In the genomic region with DNA sequence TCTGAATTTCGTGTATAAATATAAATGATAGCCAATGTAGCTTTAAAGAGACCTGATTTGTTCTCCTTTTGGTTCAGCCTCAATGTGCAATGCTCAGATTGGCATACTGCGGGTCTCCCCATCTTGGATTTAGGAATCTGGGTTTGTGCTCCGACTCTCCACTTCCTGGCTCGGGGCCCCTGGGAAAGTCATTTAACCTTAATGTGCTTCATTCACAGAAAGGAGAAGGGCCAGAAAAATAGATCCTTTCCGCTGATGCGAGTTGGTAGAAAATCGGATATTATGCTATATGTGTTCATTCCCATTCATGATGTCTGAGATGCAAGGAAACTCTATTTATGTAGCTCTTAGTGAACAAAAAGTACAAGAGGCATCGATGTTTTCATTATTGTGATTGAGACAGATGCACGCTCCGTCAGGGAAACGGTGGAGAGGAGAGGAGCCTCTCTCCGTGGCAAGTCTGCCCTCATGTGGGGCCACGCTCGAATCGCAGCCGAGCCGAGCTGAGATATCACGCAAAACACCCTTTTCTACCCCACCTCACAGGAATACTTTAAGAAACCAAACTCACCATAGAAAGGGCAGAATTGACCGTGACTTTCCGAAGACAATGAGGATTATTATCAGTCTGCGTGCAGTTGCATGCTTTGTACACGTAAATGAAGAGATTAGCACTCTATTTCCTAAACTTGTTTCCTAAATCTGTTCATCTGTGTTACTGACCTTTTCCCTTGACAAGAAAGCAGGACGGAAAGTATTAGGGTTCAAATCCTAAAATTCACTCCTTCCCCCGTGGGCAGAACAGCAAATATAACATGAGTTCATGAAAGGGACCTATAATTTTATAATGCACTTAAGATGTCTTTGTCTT, we compare ENCODE assay signal across 8 cellular contexts.
DNase-seq lines count a peak whose midpoint lies in the region; ATAC-seq and TF ChIP-seq lines count a peak whose summit lies in the region.

No MANE protein-coding gene starts in this region.

- H2AK9ac ChIP-seq in IMR-90 (replicated peaks; ENCODE audit: low read depth, low read length, poor library complexity): no peak overlapping the region

- no peak overlapping the region for H4K8ac ChIP-seq in IMR-90 (ENCODE audit: low read depth in 2 of 2, low read length in 2 of 2)

- no peak overlapping the region for H3K56ac ChIP-seq in IMR-90 (ENCODE audit: extremely low read depth, insufficient read depth, low read length)

- H2BK15ac ChIP-seq in IMR-90 (ENCODE audit: low read depth, low read length): no peak overlapping the region

- peaks cover 3% of the 10 kb centered on the region for H3K4me1 Mint-ChIP-seq in activated CD4-positive, alpha-beta T cell treated with anti-CD3 and anti-CD28 coated beads for 36 hours

- H3K4me2 ChIP-seq in GM23248 (ENCODE audit: unreplicated experiment) (peak overlapping the region; percentile 79), IMR-90 (ENCODE audit: low read depth, low read length) (peak overlapping the region; percentile 61; the same call in 1 of the 2 replicates)

- no peak overlapping the region for H2BK120ac ChIP-seq in IMR-90 (ENCODE audit: low read depth, low read length)

- H3K4me3 ChIP-seq in GM23248: peak overlapping the region; percentile 63
- no peak overlapping the region for H3K4me3 ChIP-seq in IMR-90 (ENCODE audit: insufficient read depth, low read depth, low read length)
- no peak overlapping the region for H3K4me3 ChIP-seq in epithelial cell of esophagus (ENCODE audit: low read length)

- no peak overlapping the region for H3K9ac ChIP-seq in GM23248
- no peak overlapping the region for H3K9ac ChIP-seq in IMR-90 (ENCODE audit: low read depth, low read length)

- no peaks in the 10 kb centered on the region for H3K79me2 ChIP-seq in GM23248 (ENCODE audit: insufficient read depth)

- H3K9me3 ChIP-seq in GM23248 (ENCODE audit: low read depth) (no peaks in the 10 kb centered on the region), IMR-90 (ENCODE audit: control insufficient read depth, insufficient read depth, low read length) (no peaks in the 10 kb centered on the region)

- no peaks in the 10 kb centered on the region for H3K9me3 Mint-ChIP-seq in activated CD4-positive, alpha-beta T cell treated with anti-CD3 and anti-CD28 coated beads for 36 hours (ENCODE audit: low read depth)

- peak; percentile 52 for TF ChIP-seq CTCF in IMR-90 (conservative IDR thresholded peaks at IDR 0.05; ENCODE audit: low read depth, low read length)
- peak; percentile 76 for TF ChIP-seq CTCF in epithelial cell of esophagus (IDR thresholded peaks at IDR 0.05; ENCODE audit: insufficient read depth, low read depth, low read length, missing control alignments)

- H3K4me3 Mint-ChIP-seq in activated CD4-positive, alpha-beta T cell treated with anti-CD3 and anti-CD28 coated beads for 36 hours: no peak overlapping the region

- H3K79me1 ChIP-seq in IMR-90 (ENCODE audit: low read depth in 1 of 2, low read length in 2 of 2): no peaks in the 10 kb centered on the region

- H3K36me3 Mint-ChIP-seq in activated CD4-positive, alpha-beta T cell treated with anti-CD3 and anti-CD28 coated beads for 36 hours (ENCODE audit: low read depth): no peaks in the 10 kb centered on the region

- H3K4ac ChIP-seq in IMR-90 (ENCODE audit: low read depth, low read length): no peak overlapping the region

- H3K9me2 ChIP-seq in GM23248 (ENCODE audit: insufficient read depth): no peaks in the 10 kb centered on the region

- H3K23ac ChIP-seq in IMR-90 (ENCODE audit: low read depth, low read length): no peak overlapping the region

- H3K9me1 ChIP-seq in IMR-90 (ENCODE audit: insufficient read depth, low read length): no peaks in the 10 kb centered on the region

- H3K18ac ChIP-seq in IMR-90 (ENCODE audit: low read depth, low read length): no peak overlapping the region

- in situ Hi-C loops in GM23248 (cut with MboI): no loop called here
- in situ Hi-C loops in IMR-90 (cut with MboI; ENCODE audit: low sequenced_read_pairs): no loop called here

- 10 to 12% methylated on average over 24 of the region's 24 CpGs for WGBS in GM23248 (ENCODE audit: low coverage in 1 of 2, low lambda C conversion rate in 2 of 2, missing lambda C conversion rate in 2 of 2), 2 experiments
- 0% methylated on average over 2 of the region's 24 CpGs; no CpG with 5 or more reads in 1 of the 2 experiments for WGBS in IMR-90 (ENCODE audit: extremely low coverage in 2 of 2, insufficient read length in 1 of 2), 2 experiments

- H4K20me1 ChIP-seq in GM23248 (ENCODE audit: insufficient read depth): no peaks in the 10 kb centered on the region
- no peaks in the 10 kb centered on the region for H4K20me1 ChIP-seq in IMR-90 (ENCODE audit: insufficient read depth, low read length)

- no peak overlapping the region for H4K5ac ChIP-seq in IMR-90 (ENCODE audit: low read depth, low read length)

- H3K14ac ChIP-seq in IMR-90 (replicated peaks; ENCODE audit: low read depth, low read length): no peak overlapping the region

- H3F3A ChIP-seq in GM23248 (ENCODE audit: insufficient read depth): no peaks in the 10 kb centered on the region

- H2AK5ac ChIP-seq in IMR-90 (ENCODE audit: low read depth, low read length): no peak overlapping the region

- dilution Hi-C loops in IMR-90 (cut with HindIII; ENCODE audit: low sequenced_read_pairs, unreplicated experiment): no loop called here

- no TSS peak for BruUV-seq in IMR-90 (replicated peaks; lab: Mats Ljungman, UMichigan)

- peak; percentile 67 for DNase-seq in activated CD4-positive, alpha-beta T cell treated with anti-CD3 and anti-CD28 coated beads for 36 hours
- no peak for DNase-seq in activated CD4-positive, alpha-beta T cell treated with anti-CD3 and anti-CD28 coated beads for 1 hour
- DNase-seq in GM23248 (peak; percentile 75), IMR-90 (peak; percentile 15), T1000 (lab: John Stamatoyannopoulos, UW) (peak; percentile 12), epithelial cell of esophagus (ENCODE audit: low read depth) (peak; percentile 50), middle frontal gyrus (ENCODE audit: extremely low spot score, low spot score) (peak; percentile 53), NCI-H226 (no peak)

- no peak for TF ChIP-seq POLR2A in IMR-90 (IDR thresholded peaks at IDR 0.05; ENCODE audit: low read depth, low read length)

- H3K4me1 ChIP-seq in GM23248 (ENCODE audit: insufficient read depth) (no peaks in the 10 kb centered on the region), IMR-90 (ENCODE audit: control insufficient read depth, insufficient read depth, low read length) (no peaks in the 10 kb centered on the region)

- no peak overlapping the region for H3K27ac Mint-ChIP-seq in activated CD4-positive, alpha-beta T cell treated with anti-CD3 and anti-CD28 coated beads for 36 hours

- H4K91ac ChIP-seq in IMR-90 (ENCODE audit: insufficient read depth, low read depth, low read length): no peak overlapping the region

- H3K27me3 Mint-ChIP-seq in activated CD4-positive, alpha-beta T cell treated with anti-CD3 and anti-CD28 coated beads for 36 hours: peaks cover 25% of the 10 kb centered on the region

- POLR2A ChIA-PET in activated CD4-positive, alpha-beta T cell treated with anti-CD3 and anti-CD28 coated beads for 36 hours (lab: Charles Lee): no interaction called here
- POLR2A ChIA-PET in IMR-90 (lab: Charles Lee; ENCODE audit: unreplicated experiment): no interaction called here

- no peaks in the 10 kb centered on the region for H3K36me3 ChIP-seq in GM23248 (ENCODE audit: low read depth)
- no peaks in the 10 kb centered on the region for H3K36me3 ChIP-seq in IMR-90 (ENCODE audit: control insufficient read depth, insufficient read depth, low read length)

- H3K27me3 ChIP-seq in GM23248 (replicated peaks; ENCODE audit: insufficient read depth) (peaks cover 22% of the 10 kb centered on the region), IMR-90 (ENCODE audit: control insufficient read depth, insufficient read depth, low read length) (no peaks in the 10 kb centered on the region)

- H3K27ac ChIP-seq in GM23248: no peak overlapping the region
- no peak overlapping the region for H3K27ac ChIP-seq in IMR-90 (ENCODE audit: insufficient read depth, low read length)

- peak; percentile 55 for ATAC-seq in activated CD4-positive, alpha-beta T cell treated with anti-CD3 and anti-CD28 coated beads for 36 hours
- ATAC-seq in IMR-90 (ENCODE audit: low read depth): peak; percentile 89

- intact Hi-C loops in activated CD4-positive, alpha-beta T cell treated with anti-CD3 and anti-CD28 coated beads for 36 hours (cut with DNase I, micrococcal nuclease): loop anchor here in 1 of 2 experiments (1.0 to 10.0 kb wide), 3 partner anchors 64 to 442 kb away; no protein-coding TSS in a partner anchor
- intact Hi-C loops in IMR-90 (cut with micrococcal nuclease): loop anchor here (5.0 kb wide), 1 partner anchor 329 kb away; no protein-coding TSS in a partner anchor

- no peak overlapping the region for H2BK20ac ChIP-seq in IMR-90 (ENCODE audit: low read depth, low read length)

- CTCF ChIA-PET in activated CD4-positive, alpha-beta T cell treated with anti-CD3 and anti-CD28 coated beads for 36 hours (lab: Charles Lee): interaction anchor here (0.7 to 1.4 kb wide), 6 partner anchors 9 to 1089 kb away, joined by 3 to 5 read pairs (median 4); no protein-coding TSS in a partner anchor
- CTCF ChIA-PET in IMR-90 (lab: Yijun Ruan, JAX): interaction anchor here (0.6 to 1.4 kb wide), 6 partner anchors 9 to 854 kb away, joined by 3 read pairs; no protein-coding TSS in a partner anchor

- H2BK5ac ChIP-seq in IMR-90 (ENCODE audit: low read depth, low read length, poor library complexity, severe bottlenecking): no peak overlapping the region

- H2AFZ ChIP-seq in GM23248 (peak overlapping the region; percentile 73), IMR-90 (replicated peaks; ENCODE audit: low read length, poor library complexity) (no peak overlapping the region)

- peak; percentile 51; the same call in 1 of the 2 replicates for TF ChIP-seq RAD21 in IMR-90 (IDR thresholded peaks at IDR 0.05; ENCODE audit: low read length)

TF ChIP-seq in IMR-90, 13 proteins besides CTCF, POLR2A, EP300 and RAD21:
- no peak for TF ChIP-seq NFE2L2 (IDR thresholded peaks at IDR 0.05; ENCODE audit: low read depth, low read length)
- TF ChIP-seq SMC3 (IDR thresholded peaks at IDR 0.05; ENCODE audit: low read depth, low read length): peak; percentile 22; the same call in 1 of the 2 replicates

Comparison
In these comparisons a context has a peak if more than half of its experiments do, and no peak if none do; other contexts are left out.
1. DNase-seq: peak in activated CD4-positive, alpha-beta T cell treated with anti-CD3 and anti-CD28 coated beads for 36 hours (single experiment), GM23248 (single experiment), IMR-90 (single experiment), T1000 (single experiment), epithelial cell of esophagus (single experiment) and middle frontal gyrus (single experiment); none in activated CD4-positive, alpha-beta T cell treated with anti-CD3 and anti-CD28 coated beads for 1 hour (single experiment) and NCI-H226 (single experiment).